8 cellular contexts compared by ENCODE assay signal in genomic region chrX:48890296-48890925, GRCh38. TPM values are rescaled to one million over a fixed set of nuclear protein-coding genes. Genes with fewer than 3 reads are reported as not detected.
DNase-seq lines count a peak whose midpoint lies in the region; ATAC-seq lines count a peak whose summit lies in the region.

No MANE protein-coding gene starts in this region.

- peaks cover 0 to 24% (median 13%) of the 10 kb centered on the region in 11 experiments; a peak in 10 of 22 replicates for H3K36me3 ChIP-seq in BLaER1 treated with 17β-estradiol and CSF1 and Interleukin-3, amounts not matched to agents 10 nM and 100 nM
- peaks cover 16% of the 10 kb centered on the region for H3K36me3 ChIP-seq in HUES64 (ENCODE audit: insufficient read depth, low read length)

- peak overlapping the region; percentile 61 to 92 (median 78) for H3K4me2 ChIP-seq in BLaER1 treated with 17β-estradiol and CSF1 and Interleukin-3, amounts not matched to agents 10 nM and 100 nM

- peaks cover 0 to 16% (median 3%) of the 10 kb centered on the region in 11 experiments; a peak in 4 of 22 replicates for H4K20me1 ChIP-seq in BLaER1 treated with 17β-estradiol and CSF1 and Interleukin-3, amounts not matched to agents 10 nM and 100 nM

- H3K9me3 Mint-ChIP-seq in natural killer cell treated with Interleukin-12 subunit alpha and Interleukin-12 subunit beta and Interleukin-15 and Interleukin-18, amount 100 ng/mL, for 72 hours, result no peaks in the 10 kb centered on the region

- DNase-seq in cerebellum (ENCODE audit: low spot score), result peak; percentile 18
- no peak for DNase-seq in natural killer cell treated with Interleukin-12 subunit alpha and Interleukin-12 subunit beta and Interleukin-15 and Interleukin-18, amount 100 ng/mL, for 72 hours (ENCODE audit: low spot score)
- no peak for DNase-seq in H4 (ENCODE audit: low spot score)
- DNase-seq in SW 1271 (lab: John Stamatoyannopoulos, UW), result no peak

- H3K4me3 ChIP-seq in BLaER1 treated with 17β-estradiol and CSF1 and Interleukin-3, amounts not matched to agents 10 nM and 100 nM, result peak overlapping the region; percentile 54 to 72 (median 62); a peak in 19 of 20 replicates
- H3K4me3 ChIP-seq in HUES64 (ENCODE audit: low read length), result peak overlapping the region; percentile 55

- no peaks in the 10 kb centered on the region for H3K36me3 Mint-ChIP-seq in natural killer cell treated with Interleukin-12 subunit alpha and Interleukin-12 subunit beta and Interleukin-15 and Interleukin-18, amount 100 ng/mL, for 72 hours

- no peak for ATAC-seq in natural killer cell treated with Interleukin-12 subunit alpha and Interleukin-12 subunit beta and Interleukin-15 and Interleukin-18, amount 100 ng/mL, for 72 hours
- ATAC-seq in HG02840 (IDR thresholded peaks at IDR 0.05; ENCODE audit: low FRiP score, unreplicated experiment) (no peak), HG03469 (IDR thresholded peaks at IDR 0.05; ENCODE audit: unreplicated experiment) (no peak)

- peak overlapping the region in 3 of 11 experiments; percentile 29 to 51 (median 41); a peak in 3 of 22 replicates for H3K27ac ChIP-seq in BLaER1 treated with 17β-estradiol and CSF1 and Interleukin-3, amounts not matched to agents 10 nM and 100 nM
- H3K27ac ChIP-seq in HUES64 (ENCODE audit: low read depth, low read length), result no peak overlapping the region

- H3K4me1 Mint-ChIP-seq in natural killer cell treated with Interleukin-12 subunit alpha and Interleukin-12 subunit beta and Interleukin-15 and Interleukin-18, amount 100 ng/mL, for 72 hours (ENCODE audit: low read depth in 2 of 2), result peaks cover 10 to 17% of the 10 kb centered on the region in 2 donors

- WGBS in HUES64, result 26% methylated on average over 15 of the region's 15 CpGs

- peak overlapping the region in 10 of 11 experiments; percentile 52 to 73 (median 69); a peak in 20 of 22 replicates for H3K9ac ChIP-seq in BLaER1 treated with 17β-estradiol and CSF1 and Interleukin-3, amounts not matched to agents 10 nM and 100 nM
- H3K9ac ChIP-seq in HUES64 (ENCODE audit: low read depth, low read length), result no peak overlapping the region

- H3K27me3 ChIP-seq in BLaER1 treated with 17β-estradiol and CSF1 and Interleukin-3, amounts not matched to agents 10 nM and 100 nM, result peaks cover 0 to 42% (median 11%) of the 10 kb centered on the region in 11 experiments; a peak in 14 of 22 replicates
- no peaks in the 10 kb centered on the region for H3K27me3 ChIP-seq in HUES64 (ENCODE audit: insufficient read depth, low read length)

- H3K27me3 Mint-ChIP-seq in natural killer cell treated with Interleukin-12 subunit alpha and Interleukin-12 subunit beta and Interleukin-15 and Interleukin-18, amount 100 ng/mL, for 72 hours, result peaks cover 0 to 4% of the 10 kb centered on the region in 2 donors

- H3K9me3 ChIP-seq in BLaER1 treated with 17β-estradiol and CSF1 and Interleukin-3, amounts not matched to agents 10 nM and 100 nM (replicated peaks in 1 of 11), result peaks cover 0 to 6% (median 0%) of the 10 kb centered on the region in 11 experiments; a peak in 1 of 22 replicates
- H3K9me3 ChIP-seq in HUES64 (ENCODE audit: insufficient read depth, low read depth, low read length), result no peaks in the 10 kb centered on the region

- H3K27ac Mint-ChIP-seq in natural killer cell treated with Interleukin-12 subunit alpha and Interleukin-12 subunit beta and Interleukin-15 and Interleukin-18, amount 100 ng/mL, for 72 hours, result peak overlapping the region in 1 of 2 donors; percentile 17

- peaks cover 7 to 18% (median 11%) of the 10 kb centered on the region in 10 experiments; a peak in 15 of 20 replicates for H3K4me1 ChIP-seq in BLaER1 treated with 17β-estradiol and CSF1 and Interleukin-3, amounts not matched to agents 10 nM and 100 nM
- H3K4me1 ChIP-seq in HUES64 (ENCODE audit: insufficient read depth, low read length), result no peaks in the 10 kb centered on the region

- H3K4me3 Mint-ChIP-seq in natural killer cell treated with Interleukin-12 subunit alpha and Interleukin-12 subunit beta and Interleukin-15 and Interleukin-18, amount 100 ng/mL, for 72 hours, result peak overlapping the region; percentile 85

RNA-seq across cellular contexts. Expression of gene TIMM17B, which starts 7.2 kb away (rescaled TPM):
- polyA plus RNA-seq in HUES64 (2013, experiment 1 of 2), result 52.2 TPM
- 59.4 TPM for polyA plus RNA-seq in HUES64 (2013, experiment 2 of 2)
- total RNA-seq in cerebellum, result 17.7 TPM
- 10 to 100 TPM; 64.0 to 64.6 TPM for total RNA-seq in natural killer cell treated with Interleukin-12 subunit alpha and Interleukin-12 subunit beta and Interleukin-15 and Interleukin-18, amount 100 ng/mL, for 72 hours
- total RNA-seq in H4 (2014; rRNA removed; shearing (Covaris generic)), result 59.1 and 61.2 TPM in 2 replicates

RNA-seq across cellular contexts. Expression of gene PQBP1, which starts 7.3 kb away (rescaled TPM):
- polyA plus RNA-seq in HUES64 (2013, experiment 1 of 2), result 66.9 TPM
- polyA plus RNA-seq in HUES64 (2013, experiment 2 of 2), result 52.8 TPM
- 19.8 TPM for total RNA-seq in cerebellum
- 10 to 100 TPM; 75.3 to 80.8 TPM for total RNA-seq in natural killer cell treated with Interleukin-12 subunit alpha and Interleukin-12 subunit beta and Interleukin-15 and Interleukin-18, amount 100 ng/mL, for 72 hours
- 53.0 and 61.4 TPM in 2 replicates for total RNA-seq in H4 (2014; rRNA removed; shearing (Covaris generic))

RNA-seq across cellular contexts. Expression of gene SLC35A2, which starts 21.0 kb away (rescaled TPM):
- 12.1 TPM for polyA plus RNA-seq in HUES64 (2013, experiment 1 of 2)
- polyA plus RNA-seq in HUES64 (2013, experiment 2 of 2), result 10.3 TPM
- 6.3 TPM for total RNA-seq in cerebellum
- 10 to 100 TPM; 25.5 to 26.9 TPM for total RNA-seq in natural killer cell treated with Interleukin-12 subunit alpha and Interleukin-12 subunit beta and Interleukin-15 and Interleukin-18, amount 100 ng/mL, for 72 hours
- total RNA-seq in H4 (2014; rRNA removed; shearing (Covaris generic)), result 23.2 and 32.8 TPM in 2 replicates

RNA-seq across cellular contexts. Expression of gene PIM2, which starts 28.4 kb away (rescaled TPM):
- polyA plus RNA-seq in HUES64 (2013, experiment 1 of 2), result 101 TPM
- polyA plus RNA-seq in HUES64 (2013, experiment 2 of 2), result 88.9 TPM
- total RNA-seq in cerebellum, result 5.9 TPM
- 100 to 1,000 TPM; 291 to 478 TPM for total RNA-seq in natural killer cell treated with Interleukin-12 subunit alpha and Interleukin-12 subunit beta and Interleukin-15 and Interleukin-18, amount 100 ng/mL, for 72 hours
- total RNA-seq in H4 (2014; rRNA removed; shearing (Covaris generic)), result 10.8 and 11.9 TPM in 2 replicates

RNA-seq across cellular contexts. Expression of gene PCSK1N, which starts 55.0 kb away (rescaled TPM):
- polyA plus RNA-seq in HUES64 (2013, experiment 1 of 2), result 3.6 TPM
- 3.9 TPM for polyA plus RNA-seq in HUES64 (2013, experiment 2 of 2)
- total RNA-seq in cerebellum, result 35.7 TPM
- under 1 TPM; 0.42 to 0.55 TPM for total RNA-seq in natural killer cell treated with Interleukin-12 subunit alpha and Interleukin-12 subunit beta and Interleukin-15 and Interleukin-18, amount 100 ng/mL, for 72 hours
- 9.9 and 16.0 TPM in 2 replicates for total RNA-seq in H4 (2014; rRNA removed; shearing (Covaris generic))
